8 cellular contexts compared by ENCODE assay signal in genomic region chr11:126465573-126466287, GRCh38.
DNase-seq lines count a peak whose midpoint lies in the region; ATAC-seq and TF ChIP-seq lines count a peak whose summit lies in the region.

No MANE protein-coding gene starts in this region.

- intact Hi-C loops in mucosa of descending colon (cut with DNase I, micrococcal nuclease), result no loop called here

- ATAC-seq in DND-41 (ENCODE audit: insufficient read depth, low read depth) (peak; percentile 55; the same call in 2 of the 3 replicates), GM19452 (IDR thresholded peaks at IDR 0.05; ENCODE audit: unreplicated experiment) (peak; percentile 82), HG03442 (IDR thresholded peaks at IDR 0.05; ENCODE audit: unreplicated experiment) (peak; percentile 72), mucosa of descending colon (peak; percentile 57)

- H3K4me3 ChIP-seq in DND-41 (ENCODE audit: low read depth in 1 of 2, low read length in 2 of 2) (no peak overlapping the region), SK-N-MC (peak overlapping the region; percentile 58), mucosa of descending colon (no peak overlapping the region)

- no peaks in the 10 kb centered on the region for H3K9me3 ChIP-seq in DND-41 (ENCODE audit: insufficient read depth, low read length, severe bottlenecking)
- H3K9me3 ChIP-seq in SK-N-MC (ENCODE audit: low read depth, low read length), result no peaks in the 10 kb centered on the region
- H3K9me3 ChIP-seq in mucosa of descending colon, result no peaks in the 10 kb centered on the region

- H3K9ac ChIP-seq in DND-41 (ENCODE audit: low read depth, low read length), result no peak overlapping the region
- H3K9ac ChIP-seq in SK-N-MC (ENCODE audit: insufficient read length), result peak overlapping the region; percentile 39

- no peaks in the 10 kb centered on the region for H3K36me3 ChIP-seq in DND-41 (ENCODE audit: insufficient read depth, low read length)
- no peaks in the 10 kb centered on the region for H3K36me3 ChIP-seq in SK-N-MC (ENCODE audit: insufficient read depth, low read length)
- H3K36me3 ChIP-seq in mucosa of descending colon (ENCODE audit: low read depth), result no peaks in the 10 kb centered on the region

- H3K4me1 ChIP-seq in DND-41 (ENCODE audit: insufficient read depth, low read length) (no peaks in the 10 kb centered on the region), mucosa of descending colon (ENCODE audit: low read depth) (no peaks in the 10 kb centered on the region)

- H2AFZ ChIP-seq in DND-41 (ENCODE audit: low read depth, low read length), result no peak overlapping the region

- CTCF ChIA-PET in GM10248 (lab: Yijun Ruan, JAX), result interaction anchor here (1.1 to 11.4 kb wide), 2 partner anchors 15 to 18 kb away, joined by 3 to 72 read pairs; no protein-coding TSS in a partner anchor

- POLR2A ChIA-PET in GM10248 (lab: Yijun Ruan, JAX), result no interaction called here

- H4K20me1 ChIP-seq in DND-41 (ENCODE audit: insufficient read depth, low read length), result peaks cover 2% of the 10 kb centered on the region; the same call in 1 of the 2 replicates

- H3K27ac ChIP-seq in DND-41 (ENCODE audit: low read length) (no peak overlapping the region), SK-N-MC (peak overlapping the region; percentile 87)

- TF ChIP-seq CTCF in DND-41 (IDR thresholded peaks at IDR 0.05; ENCODE audit: borderline replicate concordance, extremely low read depth, low read length, poor library complexity, severe bottlenecking), result no peak
- no peak for TF ChIP-seq CTCF in mucosa of descending colon (IDR thresholded peaks at IDR 0.05)
- TF ChIP-seq CTCF in GM10248 (IDR thresholded peaks at IDR 0.05; ENCODE audit: control extremely low read depth, extremely low read depth, low read depth, missing control alignments), result no peak

- H3K4me2 ChIP-seq in DND-41 (ENCODE audit: insufficient read depth, low read length), result no peak overlapping the region

- no peaks in the 10 kb centered on the region for H3K79me2 ChIP-seq in DND-41 (ENCODE audit: insufficient read depth, low read length)

- H3K27me3 ChIP-seq in DND-41 (ENCODE audit: insufficient read depth, low read length, poor library complexity), result peaks cover 5% of the 10 kb centered on the region

- no peak for DNase-seq in DND-41
- no peak for DNase-seq in SK-N-MC (ENCODE audit: low read depth, low spot score)
- DNase-seq in mucosa of descending colon, result peak in 2 of 3 donors; percentile 24 to 68
- DNase-seq in NCI-H2196 (lab: John Stamatoyannopoulos, UW; ENCODE audit: unreplicated experiment), result no peak
- DNase-seq in GM10248 (ENCODE audit: extremely low spot score), result no peak
- no peak for DNase-seq in OCI-M1 (lab: John Stamatoyannopoulos, UW)

Comparison
In these comparisons a context has a peak if more than half of its experiments do, and no peak if none do; other contexts are left out.
1. DNase-seq: peak in mucosa of descending colon (2 of 3); none in DND-41 (single experiment), SK-N-MC (single experiment), NCI-H2196 (single experiment), GM10248 (single experiment) and OCI-M1 (single experiment).
2. Peak in every context shown above with its lines, with median percentiles within 50 percentile points of each other: ATAC-seq.